In genomic region chr5:87267574-87268125, GRCh38 we compare ENCODE assay signal across 8 cellular contexts. TPM values are rescaled to one million over a fixed set of nuclear protein-coding genes. Genes with fewer than 3 reads are reported as not detected.
DNase-seq lines count a peak whose midpoint lies in the region; ATAC-seq, FAIRE-seq and TF ChIP-seq lines count a peak whose summit lies in the region.

TSS of gene RASA1 (plus strand) at chr5:87267883. CDS start at chr5:87268452, 569 bp downstream.

- H3K27ac ChIP-seq in CD4-positive, CD25-positive, alpha-beta regulatory T cell (ENCODE audit: insufficient read depth, low read length, poor library complexity, severe bottlenecking): peak within 1 kb of the TSS; percentile 80
- H3K27ac ChIP-seq in HepG2 (ENCODE audit: extremely low read length, insufficient read depth, low read length): peak within 1 kb of the TSS; percentile 88

- H3K4me3 Mint-ChIP-seq in CD4-positive, CD25-positive, alpha-beta regulatory T cell: peak within 1 kb of the TSS; percentile 97 to 100 (median 99)

- no peaks in the 10 kb centered on the region for H3K36me3 ChIP-seq in CD4-positive, CD25-positive, alpha-beta regulatory T cell (ENCODE audit: control insufficient read depth, insufficient read depth, low read length)
- no peaks in the 10 kb centered on the region for H3K36me3 ChIP-seq in HepG2 (replicated peaks in 1 of 2; ENCODE audit: control insufficient read depth in 1 of 2, insufficient read depth in 2 of 2, low read length in 2 of 2)

- no TSS peak for BruUV-seq in HepG2 (replicated peaks; lab: Mats Ljungman, UMichigan)

- peak within 1 kb of the TSS; percentile 81 for H3K9ac ChIP-seq in HepG2 (ENCODE audit: insufficient read depth, low read depth, low read length)

- no peaks in the 10 kb centered on the region for H3K9me3 ChIP-seq in CD4-positive, CD25-positive, alpha-beta regulatory T cell (ENCODE audit: control insufficient read depth in 2 of 2, low read length in 2 of 2)
- H3K9me3 ChIP-seq in HepG2 (ENCODE audit: low read length): no peaks in the 10 kb centered on the region

- H3K9me3 Mint-ChIP-seq in CD4-positive, CD25-positive, alpha-beta regulatory T cell: peaks cover 0 to 3% (median 0%) of the 10 kb centered on the region in 7 donors

- DNase-seq in CD4-positive, CD25-positive, alpha-beta regulatory T cell: peak in 2 of 3 donors; percentile 82 to 87
- peak; percentile 90 for DNase-seq in NCI-H774 (lab: John Stamatoyannopoulos, UW)
- peak; percentile 70 to 74 for DNase-seq in activated CD4-positive, alpha-beta T cell treated with anti-CD3 and anti-CD28 coated beads, Interleukin-2, amount 50 U/mL, for 4 hours
- peak; percentile 88 for DNase-seq in dermis blood vessel endothelial cell
- DNase-seq in HepG2 (ENCODE audit: low spot score): peak; percentile 91
- DNase-seq in stimulated activated CD4-positive, alpha-beta T cell treated with anti-CD3 and anti-CD28 coated beads, Interleukin-2, amount 100 ng/mL, for 48 hours: peak; percentile 80 to 84

- in situ Hi-C loops in HepG2 (cut with HindIII; ENCODE audit: extremely low pct_ligation_motif_present, low pct_unique_long_range_greater_than_20kb): no loop called here

- peaks cover 44% of the 10 kb centered on the region for H3K4me1 ChIP-seq in CD4-positive, CD25-positive, alpha-beta regulatory T cell (ENCODE audit: control insufficient read depth, insufficient read depth, low read length, poor library complexity, severe bottlenecking)
- peaks cover 27% of the 10 kb centered on the region for H3K4me1 ChIP-seq in HepG2 (ENCODE audit: insufficient read depth, low read length)

- TF ChIP-seq POLR2A in HepG2 (IDR thresholded peaks at IDR 0.05; ENCODE audit: insufficient read depth in 1 of 2, low read depth in 2 of 2, low read length in 2 of 2): peak; percentile 73 to 92; a peak in 3 of 4 replicates

- H3K27me3 Mint-ChIP-seq in CD4-positive, CD25-positive, alpha-beta regulatory T cell: no peaks in the 10 kb centered on the region

- TF ChIP-seq RAD21 in HepG2 (CRISPR knock-in tag; IDR thresholded peaks at IDR 0.05): no peak

- no peaks in the 10 kb centered on the region for H3K27me3 ChIP-seq in CD4-positive, CD25-positive, alpha-beta regulatory T cell (ENCODE audit: control insufficient read depth, insufficient read depth, low read length)
- H3K27me3 ChIP-seq in HepG2 (ENCODE audit: control insufficient read depth in 1 of 2, insufficient read depth in 2 of 2, low read length in 2 of 2): no peaks in the 10 kb centered on the region; a peak in 1 of 5 replicates

- peak within 1 kb of the TSS; percentile 98 for H3K4me3 ChIP-seq in CD4-positive, CD25-positive, alpha-beta regulatory T cell (ENCODE audit: low read depth, low read length)
- H3K4me3 ChIP-seq in HepG2 (replicated peaks in 1 of 3; ENCODE audit: insufficient read depth in 1 of 3, low read depth in 2 of 3, low read length in 3 of 3): peak within 1 kb of the TSS; percentile 90 to 98 (median 96)

- FAIRE-seq in HepG2 (lab: Jason Lieb, UNC): peak; percentile 40

- no peaks in the 10 kb centered on the region for H4K20me1 ChIP-seq in HepG2 (ENCODE audit: insufficient read depth, low read length)

- POLR2A ChIA-PET in HepG2 (lab: Yijun Ruan, JAX): interaction anchor here (0.6 to 2.3 kb wide), 8 partner anchors 16 to 152 kb away, joined by 3 to 17 read pairs (median 4); partner anchors contain the start of gene CCNH

- CTCF ChIA-PET in HepG2 (lab: Yijun Ruan, JAX; ENCODE audit: low intra/inter-chr PET ratio, low total read pairs): no interaction called here

- peaks cover 16 to 41% (median 29%) of the 10 kb centered on the region in 4 donors for H3K4me1 Mint-ChIP-seq in CD4-positive, CD25-positive, alpha-beta regulatory T cell

- H3K36me3 Mint-ChIP-seq in CD4-positive, CD25-positive, alpha-beta regulatory T cell: peaks cover 6% of the 10 kb centered on the region

- peak within 1 kb of the TSS; percentile 78 for H2AFZ ChIP-seq in HepG2 (ENCODE audit: low read length)

- H3K27ac Mint-ChIP-seq in CD4-positive, CD25-positive, alpha-beta regulatory T cell: peak within 1 kb of the TSS; percentile 89 to 98 (median 92)

- peaks cover 32% of the 10 kb centered on the region for H3K79me2 ChIP-seq in HepG2 (ENCODE audit: insufficient read depth, low read length)

- under 1% methylated on average over 44 of the region's 46 CpGs for WGBS in HepG2 (ENCODE audit: low lambda C conversion rate)

- peak within 1 kb of the TSS; percentile 86 for H3K4me2 ChIP-seq in HepG2 (ENCODE audit: low read depth, low read length)

- TF ChIP-seq CTCF in HepG2 (CRISPR knock-in tag; IDR thresholded peaks at IDR 0.05): 0 out of 2 replicates have a peak, but pooled peaks have one; percentile 1

- ATAC-seq in CD4-positive, CD25-positive, alpha-beta regulatory T cell (ENCODE audit: low read depth in 2 of 2): peak; percentile 58 to 62
- peak; percentile 58 for ATAC-seq in GM19438 (IDR thresholded peaks at IDR 0.05; ENCODE audit: low read depth, unreplicated experiment)
- ATAC-seq in HG03571 (IDR thresholded peaks at IDR 0.05; ENCODE audit: unreplicated experiment): peak; percentile 52
- peak; percentile 85 for ATAC-seq in HepG2

- intact Hi-C loops in HepG2 (cut with micrococcal nuclease; ENCODE audit: unreplicated experiment): loop anchor here (5.0 kb wide), 2 partner anchors 120 to 145 kb away; partner anchors contain the start of gene CCNH

- TF ChIP-seq EP300 in HepG2 (IDR thresholded peaks at IDR 0.05; ENCODE audit: low read depth in 2 of 2, low read length in 2 of 2) (no peak; a peak in 1 of 4 replicates), HepG2 (CRISPR knock-in tag; IDR thresholded peaks at IDR 0.05; ENCODE audit: borderline replicate concordance) (no peak)

TF ChIP-seq in HepG2, 621 proteins besides CTCF, POLR2A, EP300 and RAD21 (continues in another document):
- TF ChIP-seq ZSCAN9 (CRISPR knock-in tag; IDR thresholded peaks at IDR 0.05; ENCODE audit: borderline replicate concordance): peak; percentile 21; the same call in 1 of the 2 replicates
- TF ChIP-seq ERF (CRISPR knock-in tag; IDR thresholded peaks at IDR 0.05): peak; percentile 70; the same call in 1 of the 2 replicates
- no peak for TF ChIP-seq MAFK (conservative IDR thresholded peaks at IDR 0.05 in 1 of 2, IDR thresholded peaks at IDR 0.05 in 1 of 2; ENCODE audit: low read length in 2 of 2)
- TF ChIP-seq ZNF251 (CRISPR knock-in tag; IDR thresholded peaks at IDR 0.05): no peak
- TF ChIP-seq ZNF691 (CRISPR knock-in tag; IDR thresholded peaks at IDR 0.05; ENCODE audit: borderline replicate concordance, low read depth): 0 out of 2 replicates have a peak, but pooled peaks have one; percentile 57
- no peak for TF ChIP-seq ZNF644 (CRISPR knock-in tag; IDR thresholded peaks at IDR 0.05; ENCODE audit: low read depth)
- TF ChIP-seq ATF3 (CRISPR knock-in tag; IDR thresholded peaks at IDR 0.05): no peak
- no peak for TF ChIP-seq ZNF709 (CRISPR knock-in tag; IDR thresholded peaks at IDR 0.05)
- no peak for TF ChIP-seq ZNF703 (CRISPR knock-in tag; IDR thresholded peaks at IDR 0.05; ENCODE audit: borderline replicate concordance)
- TF ChIP-seq ARID2 (CRISPR knock-in tag; IDR thresholded peaks at IDR 0.05; ENCODE audit: borderline replicate concordance): no peak
- no peak for TF ChIP-seq WIZ (CRISPR knock-in tag; IDR thresholded peaks at IDR 0.05)
- TF ChIP-seq ZNF234 (CRISPR knock-in tag; conservative IDR thresholded peaks at IDR 0.05): no peak

RNA-seq across cellular contexts. Expression of gene RASA1, which starts in this region (rescaled TPM):
- 37.8 TPM for total RNA-seq in CD4-positive, CD25-positive, alpha-beta regulatory T cell
- 1 to 10 TPM; 6.8 to 8.7 (median 8.3) TPM for polyA plus RNA-seq in CD4-positive, CD25-positive, alpha-beta regulatory T cell
- 44.1 and 75.4 TPM in 2 replicates for total RNA-seq in dermis blood vessel endothelial cell
- total RNA-seq in HepG2 (2016; rRNA removed; fragmentation: Illumina TruSeq; extraction: Trizol): 19.5 and 23.4 TPM in 2 replicates
- total RNA-seq in HepG2 (2016; cell fraction: cytosol; rRNA removed; fragmentation: Illumina TruSeq; extraction: Trizol; ENCODE audit: low read depth): 4.1 and 4.5 TPM in 2 replicates
- 19.3 and 22.1 TPM in 2 replicates for total RNA-seq in HepG2 (2016; cell fraction: insoluble cytoplasmic fraction; rRNA removed; fragmentation: Illumina TruSeq; extraction: Trizol)
- total RNA-seq in HepG2 (2016; cell fraction: membrane; rRNA removed; fragmentation: Illumina TruSeq; extraction: Trizol): 6.9 and 8.2 TPM in 2 replicates
- total RNA-seq in HepG2 (2016; cell fraction: nucleus; rRNA removed; fragmentation: Illumina TruSeq; extraction: Trizol): 22.0 and 22.2 TPM in 2 replicates
- 17.7 and 20.5 TPM in 2 replicates for polyA plus RNA-seq in HepG2 (2011; rRNA removed)
- polyA plus RNA-seq in HepG2 (2011; cell fraction: cytosol; rRNA removed): 8.3 and 12.5 TPM in 2 replicates
- 16.9 and 18.3 TPM in 2 replicates for polyA plus RNA-seq in HepG2 (2011; cell fraction: nucleus; rRNA removed)
- 13.9 and 17.0 TPM in 2 replicates for polyA plus RNA-seq in HepG2 (2012)
- polyA plus RNA-seq in HepG2 (2016; cell fraction: cytosol; fragmentation: Illumina TruSeq; extraction: Trizol; ENCODE audit: low read depth): 0.42 and 0.60 TPM in 2 replicates
- polyA plus RNA-seq in HepG2 (2016; cell fraction: insoluble cytoplasmic fraction; fragmentation: Illumina TruSeq; extraction: Trizol; ENCODE audit: low read depth): 17.7 and 18.8 TPM in 2 replicates
- 2.2 and 2.5 TPM in 2 replicates for polyA plus RNA-seq in HepG2 (2016; cell fraction: membrane; fragmentation: Illumina TruSeq; extraction: Trizol; ENCODE audit: low read depth)
- polyA plus RNA-seq in HepG2 (2016; cell fraction: nucleus; fragmentation: Illumina TruSeq; extraction: Trizol; ENCODE audit: insufficient read depth, low read depth): 18.8 and 21.9 TPM in 2 replicates
- polyA minus RNA-seq in HepG2 (2011; rRNA and poly(A)+ RNA removed; ENCODE audit: low replicate concordance): 9.7 and 11.4 TPM in 2 replicates
- 11.5 and 12.7 TPM in 2 replicates for polyA minus RNA-seq in HepG2 (2011; cell fraction: cytosol; rRNA and poly(A)+ RNA removed)
- 45.9 and 50.9 TPM in 2 replicates for polyA minus RNA-seq in HepG2 (2011; cell fraction: nucleus; rRNA and poly(A)+ RNA removed)

Comparison
In these comparisons a context has a peak if more than half of its experiments do, and no peak if none do; other contexts are left out.
1. Peak in every context shown above with its lines: DNase-seq, ATAC-seq, H3K4me3 ChIP-seq and H3K27ac ChIP-seq.